ENCODE assay signal across 21 cellular contexts in the genomic region with DNA sequence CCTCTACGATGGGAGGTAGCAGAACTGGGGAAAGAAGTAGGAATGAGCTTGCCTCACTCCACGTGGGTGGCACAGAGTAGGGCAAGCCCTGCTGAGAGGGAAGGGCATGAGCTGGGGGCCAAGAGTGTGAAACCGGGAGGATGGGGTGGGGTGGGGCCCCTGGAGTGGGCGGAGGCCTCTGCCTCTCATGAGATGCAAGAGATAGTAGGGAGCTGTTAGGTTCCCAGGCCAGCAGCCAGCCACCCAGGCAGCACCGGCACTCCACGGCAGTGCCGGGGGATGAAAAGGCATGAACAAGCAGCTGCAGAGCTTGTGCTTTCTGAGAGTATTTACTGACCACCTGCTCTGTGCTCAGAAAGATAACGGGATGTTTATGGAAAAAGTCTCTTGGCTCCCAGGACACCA. TPM values are rescaled to one million over a fixed set of nuclear protein-coding genes. Genes with fewer than 3 reads are reported as not detected.
"Had no signal": no experiment of that assay in that cellular context is flagged by ENCODE, and none has a peak within 500 bp of the region (broad histone marks: within the 10 kb centered on the region; RNA-seq: fewer than 3 reads in every experiment).

No MANE protein-coding gene starts in this region.

- H3K4me3 ChIP-seq: right lobe of liver, spleen, upper lobe of left lung had no signal

- H3K4me1 Mint-ChIP-seq: activated B cell treated with CpG ODN at 0.5 μM for 24 hours had no signal

- H3K4me3 Mint-ChIP-seq: activated B cell treated with CpG ODN at 0.5 μM for 24 hours; activated CD4-positive, alpha-beta T cell treated with anti-CD3 and anti-CD28 coated beads, Interleukin-2, amount 10 ng/mL, durations not matched to agents 24 days and 14 days; brain; naive thymus-derived CD4-positive, alpha-beta T cell; stimulated activated naive CD8-positive, alpha-beta T cell treated with anti-CD3 and anti-CD28 coated beads, Interleukin-15, Interleukin-2, amounts not matched to agents 100 ng/mL and 50 ng/mL, for 24 hours had no signal

- DNase-seq: activated B cell treated with CpG ODN at 0.5 μM for 24 hours; activated CD4-positive, alpha-beta T cell treated with anti-CD3 and anti-CD28 coated beads, Interleukin-2, amount 10 ng/mL, durations not matched to agents 24 days and 14 days; activated CD8-positive, alpha-beta memory T cell treated with anti-CD3 and anti-CD28 coated beads for 24 hours; activated naive CD4-positive, alpha-beta T cell treated with anti-CD3 and anti-CD28 coated beads, Interleukin-2, amount 50 U/mL, for 16 hours; amniotic stem cell; cerebellar nuclear complex; dermis blood vessel endothelial cell; hypothalamus; right lobe of liver; spleen; stimulated activated CD4-positive, alpha-beta T cell treated with anti-CD3 and anti-CD28 coated beads, Interleukin-1b, Interleukin-23, amount 100 ng/mL, for 48 hours had no signal

- H3K36me3 Mint-ChIP-seq: brain; naive thymus-derived CD4-positive, alpha-beta T cell had no signal

- H3K27me3 Mint-ChIP-seq: activated B cell treated with CpG ODN at 0.5 μM for 24 hours; stimulated activated naive CD8-positive, alpha-beta T cell treated with anti-CD3 and anti-CD28 coated beads, Interleukin-15, Interleukin-2, amounts not matched to agents 100 ng/mL and 50 ng/mL, for 24 hours had no signal

- H3K9me3 ChIP-seq: right lobe of liver, spleen, upper lobe of left lung had no signal

- H3K9me3 Mint-ChIP-seq: activated B cell treated with CpG ODN at 0.5 μM for 24 hours; activated CD4-positive, alpha-beta T cell treated with anti-CD3 and anti-CD28 coated beads, Interleukin-2, amount 10 ng/mL, durations not matched to agents 24 days and 14 days; brain; naive thymus-derived CD4-positive, alpha-beta T cell; stimulated activated naive CD8-positive, alpha-beta T cell treated with anti-CD3 and anti-CD28 coated beads, Interleukin-15, Interleukin-2, amounts not matched to agents 100 ng/mL and 50 ng/mL, for 24 hours had no signal

- ATAC-seq: esophagus mucosa; naive thymus-derived CD4-positive, alpha-beta T cell had no signal

- H3K27ac ChIP-seq: right lobe of liver, spleen had no signal

- H3K4me1 ChIP-seq: right lobe of liver, spleen had no signal

- H3K27ac Mint-ChIP-seq: activated B cell treated with CpG ODN at 0.5 μM for 24 hours; activated CD4-positive, alpha-beta T cell treated with anti-CD3 and anti-CD28 coated beads, Interleukin-2, amount 10 ng/mL, durations not matched to agents 24 days and 14 days; brain; naive thymus-derived CD4-positive, alpha-beta T cell; progenitor cell of endocrine pancreas; stimulated activated naive CD8-positive, alpha-beta T cell treated with anti-CD3 and anti-CD28 coated beads, Interleukin-15, Interleukin-2, amounts not matched to agents 100 ng/mL and 50 ng/mL, for 24 hours had no signal

- H3K36me3 ChIP-seq: right lobe of liver, spleen, upper lobe of left lung had no signal

- H3K27me3 ChIP-seq: right lobe of liver, spleen, upper lobe of left lung had no signal

RNA-seq across cellular contexts. Expression of gene PLA2G4E, which starts 24.4 kb away (rescaled TPM):
- total RNA-seq: activated B cell treated with CpG ODN at 0.5 μM for 24 hours; activated CD4-positive, alpha-beta T cell treated with anti-CD3 and anti-CD28 coated beads, Interleukin-2, amount 10 ng/mL, durations not matched to agents 24 days and 14 days; dermis blood vessel endothelial cell; lung microvascular endothelial cell; mononuclear cell; naive thymus-derived CD4-positive, alpha-beta T cell; progenitor cell of endocrine pancreas; right lobe of liver; spleen; T-helper 1 cell treated with Interleukin-12 subunit alpha and Interleukin-12 subunit beta and Interleukin-4 antibody, amounts not matched to agents 30 ng/mL and 1 ng/mL, for 36 hours; temporal lobe had no signal
- polyA plus RNA-seq: naive thymus-derived CD4-positive, alpha-beta T cell; spleen had no signal

RNA-seq across cellular contexts. Expression of gene PLA2G4D, which starts 49.1 kb away (rescaled TPM):
- total RNA-seq: activated B cell treated with CpG ODN at 0.5 μM for 24 hours; activated CD4-positive, alpha-beta T cell treated with anti-CD3 and anti-CD28 coated beads, Interleukin-2, amount 10 ng/mL, durations not matched to agents 24 days and 14 days; lung microvascular endothelial cell; mononuclear cell; naive thymus-derived CD4-positive, alpha-beta T cell; progenitor cell of endocrine pancreas; right lobe of liver; spleen; T-helper 1 cell treated with Interleukin-12 subunit alpha and Interleukin-12 subunit beta and Interleukin-4 antibody, amounts not matched to agents 30 ng/mL and 1 ng/mL, for 36 hours; temporal lobe; upper lobe of left lung had no signal
- polyA plus RNA-seq: naive thymus-derived CD4-positive, alpha-beta T cell; spleen had no signal
